Comparison of ENCODE assay signal across 8 cellular contexts in genomic region chr3:16883726-16884083, GRCh38. TPM values are rescaled to one million over a fixed set of nuclear protein-coding genes. Genes with fewer than 3 reads are reported as not detected.
DNase-seq lines count a peak whose midpoint lies in the region; ATAC-seq and TF ChIP-seq lines count a peak whose summit lies in the region.

No MANE protein-coding gene starts in this region.

- H3K27me3 Mint-ChIP-seq in activated naive CD4-positive, alpha-beta T cell treated with anti-CD3 and anti-CD28 coated beads, Interleukin-2, amount 50 U/mL, for 24 hours, result no peaks in the 10 kb centered on the region
- H3K27me3 Mint-ChIP-seq in brain, result no peaks in the 10 kb centered on the region

- 61 to 66% methylated on average over 13 to 16 of the region's 16 CpGs for WGBS in mesodermal cell (ENCODE audit: insufficient coverage in 2 of 2), 2 experiments
- WGBS in upper lobe of left lung, 2 donors, result 65 to 86% methylated on average over 13 to 16 of the region's 16 CpGs

- H3K9me3 Mint-ChIP-seq in activated naive CD4-positive, alpha-beta T cell treated with anti-CD3 and anti-CD28 coated beads, Interleukin-2, amount 50 U/mL, for 24 hours, result no peaks in the 10 kb centered on the region
- peaks cover 0 to 3% (median 0%) of the 10 kb centered on the region in 5 experiments for H3K9me3 Mint-ChIP-seq in brain

- no peak overlapping the region for H3K27ac ChIP-seq in mesodermal cell (ENCODE audit: low read depth, low read length, severe bottlenecking)
- H3K27ac ChIP-seq in upper lobe of left lung, result peak overlapping the region; percentile 90 to 96 (median 92)

- H3K36me3 Mint-ChIP-seq in activated naive CD4-positive, alpha-beta T cell treated with anti-CD3 and anti-CD28 coated beads, Interleukin-2, amount 50 U/mL, for 24 hours, result no peaks in the 10 kb centered on the region
- H3K36me3 Mint-ChIP-seq in brain, result no peaks in the 10 kb centered on the region

- no peak for TF ChIP-seq POLR2A in upper lobe of left lung (IDR thresholded peaks at IDR 0.05)

- no peak for TF ChIP-seq EP300 in upper lobe of left lung (IDR thresholded peaks at IDR 0.05)

- TF ChIP-seq CTCF in brain (conservative IDR thresholded peaks at IDR 0.05), result no peak
- no peak for TF ChIP-seq CTCF in upper lobe of left lung (IDR thresholded peaks at IDR 0.05)

- peak overlapping the region; percentile 82 for H3K4me3 Mint-ChIP-seq in activated naive CD4-positive, alpha-beta T cell treated with anti-CD3 and anti-CD28 coated beads, Interleukin-2, amount 50 U/mL, for 24 hours
- H3K4me3 Mint-ChIP-seq in brain, result peak overlapping the region; percentile 48 to 81 (median 76)

- peaks cover 35% of the 10 kb centered on the region for H3K4me1 Mint-ChIP-seq in activated naive CD4-positive, alpha-beta T cell treated with anti-CD3 and anti-CD28 coated beads, Interleukin-2, amount 50 U/mL, for 24 hours
- H3K4me1 Mint-ChIP-seq in brain, result peaks cover 47% of the 10 kb centered on the region

- no peaks in the 10 kb centered on the region for H3K27me3 ChIP-seq in upper lobe of left lung

- ATAC-seq in upper lobe of left lung (ENCODE audit: low FRiP score in 2 of 2) (peak in 1 of 2 donors; percentile 2), HG02884 (IDR thresholded peaks at IDR 0.05; ENCODE audit: unreplicated experiment) (no peak)

- H3K36me3 ChIP-seq in mesodermal cell (ENCODE audit: control insufficient read depth, insufficient read depth, low read length) (no peaks in the 10 kb centered on the region), upper lobe of left lung (no peaks in the 10 kb centered on the region)

- DNase-seq in activated naive CD4-positive, alpha-beta T cell treated with anti-CD3 and anti-CD28 coated beads, Interleukin-2, amount 50 U/mL, for 16 hours, result no peak
- no peak for DNase-seq in upper lobe of left lung
- no peak for DNase-seq in NCI-H526 treated with DMSO at 0.1 percent for 48 hours (lab: John Stamatoyannopoulos, UW)
- DNase-seq in OCI-M2 (lab: John Stamatoyannopoulos, UW; ENCODE audit: unreplicated experiment), result no peak

- H3K4me1 ChIP-seq in mesodermal cell (ENCODE audit: control insufficient read depth, insufficient read depth, low read length, poor library complexity, severe bottlenecking) (peaks cover 4% of the 10 kb centered on the region), upper lobe of left lung (peaks cover 0 to 37% (median 18%) of the 10 kb centered on the region in 4 donors)

- H3K27ac Mint-ChIP-seq in activated naive CD4-positive, alpha-beta T cell treated with anti-CD3 and anti-CD28 coated beads, Interleukin-2, amount 50 U/mL, for 24 hours, result peak overlapping the region; percentile 79
- H3K27ac Mint-ChIP-seq in brain, result peak overlapping the region in 4 of 5 experiments; percentile 65 to 82 (median 72)

- H3K4me3 ChIP-seq in mesodermal cell (ENCODE audit: extremely low read depth, insufficient read depth, low read length, poor library complexity, severe bottlenecking), result peak overlapping the region; percentile 73
- peak overlapping the region in 3 of 4 donors; percentile 81 to 93 (median 91) for H3K4me3 ChIP-seq in upper lobe of left lung

- H3K9me3 ChIP-seq in mesodermal cell (ENCODE audit: control insufficient read depth, low read length), result no peaks in the 10 kb centered on the region
- H3K9me3 ChIP-seq in upper lobe of left lung, result no peaks in the 10 kb centered on the region

RNA-seq across cellular contexts. Expression of gene PLCL2, which starts 1.1 kb away (rescaled TPM):
- polyA plus RNA-seq in brain (ENCODE audit: insufficient read depth, low read depth, low replicate concordance), result 6.3 TPM
- polyA plus RNA-seq in mesodermal cell (2013, experiment 1 of 2), result 6.7 TPM
- 6.9 TPM for polyA plus RNA-seq in mesodermal cell (2013, experiment 2 of 2)
- total RNA-seq in upper lobe of left lung, result 10 to 100 TPM in 4 of 6 donors, 1 to 10 TPM in 2; 6.5 to 15.8 (median 10.7) TPM
